Comparison of ENCODE assay signal across 1 cellular context in genomic region chr11:5235364-5236095, GRCh38.
TF ChIP-seq lines count a peak whose summit lies in the region.

No MANE protein-coding gene starts in this region.

TF ChIP-seq in K562, 482 proteins besides CTCF, POLR2A, EP300 and RAD21 (continued from another document):
- TF ChIP-seq AFF4 (CRISPR knock-in tag; IDR thresholded peaks at IDR 0.05) (no peak), TAL1 (IDR thresholded peaks at IDR 0.05) (no peak), NCOR1 (IDR thresholded peaks at IDR 0.05) (peak; percentile 27; the same call in 1 of the 2 replicates), GTF2E2 (tag; IDR thresholded peaks at IDR 0.05) (no peak), GMEB1 (CRISPR knock-in tag; IDR thresholded peaks at IDR 0.05) (no peak), TAF15 (IDR thresholded peaks at IDR 0.05; ENCODE audit: low read depth, low read length) (no peak), TBL1XR1 (IDR thresholded peaks at IDR 0.05; ENCODE audit: low read length in 2 of 2) (no peak), HNRNPH1 (optimal IDR thresholded peaks at IDR 0.05; ENCODE audit: low read depth, low read length) (no peak), ZNF512 (tag; IDR thresholded peaks at IDR 0.05) (peak; percentile 100), FOXK2 (conservative IDR thresholded peaks at IDR 0.05 in 1 of 2, IDR thresholded peaks at IDR 0.05 in 1 of 2; ENCODE audit: low read depth in 2 of 2) (peak in 1 of 2 experiments; percentile 43; a peak in 1 of 4 replicates), TEAD1 (CRISPR knock-in tag; IDR thresholded peaks at IDR 0.05) (no peak), FIP1L1 (IDR thresholded peaks at IDR 0.05; ENCODE audit: low read depth, low read length, poor library complexity, severe bottlenecking) (no peak), CLOCK (CRISPR knock-in tag; IDR thresholded peaks at IDR 0.05; ENCODE audit: borderline replicate concordance) (no peak), TSC22D4 (tag; IDR thresholded peaks at IDR 0.05) (no peak), ARID3B (CRISPR knock-in tag; IDR thresholded peaks at IDR 0.05; ENCODE audit: borderline replicate concordance) (no peak), BMI1 (IDR thresholded peaks at IDR 0.05; ENCODE audit: low read length) (no peak), ZNF318 (IDR thresholded peaks at IDR 0.05; ENCODE audit: borderline replicate concordance in 1 of 2, low read depth in 1 of 2) (no peak), MED1 (CRISPR knock-in tag; IDR thresholded peaks at IDR 0.05; ENCODE audit: borderline replicate concordance) (no peak), ZNF217 (CRISPR knock-in tag; IDR thresholded peaks at IDR 0.05) (no peak), MAFK (IDR thresholded peaks at IDR 0.05; ENCODE audit: low read length) (peak; percentile 60; the same call in 1 of the 2 replicates), SLC30A9 (CRISPR knock-in tag; IDR thresholded peaks at IDR 0.05) (no peak), ZNF3 (CRISPR knock-in tag; IDR thresholded peaks at IDR 0.05) (no peak)
